In the genomic region with DNA sequence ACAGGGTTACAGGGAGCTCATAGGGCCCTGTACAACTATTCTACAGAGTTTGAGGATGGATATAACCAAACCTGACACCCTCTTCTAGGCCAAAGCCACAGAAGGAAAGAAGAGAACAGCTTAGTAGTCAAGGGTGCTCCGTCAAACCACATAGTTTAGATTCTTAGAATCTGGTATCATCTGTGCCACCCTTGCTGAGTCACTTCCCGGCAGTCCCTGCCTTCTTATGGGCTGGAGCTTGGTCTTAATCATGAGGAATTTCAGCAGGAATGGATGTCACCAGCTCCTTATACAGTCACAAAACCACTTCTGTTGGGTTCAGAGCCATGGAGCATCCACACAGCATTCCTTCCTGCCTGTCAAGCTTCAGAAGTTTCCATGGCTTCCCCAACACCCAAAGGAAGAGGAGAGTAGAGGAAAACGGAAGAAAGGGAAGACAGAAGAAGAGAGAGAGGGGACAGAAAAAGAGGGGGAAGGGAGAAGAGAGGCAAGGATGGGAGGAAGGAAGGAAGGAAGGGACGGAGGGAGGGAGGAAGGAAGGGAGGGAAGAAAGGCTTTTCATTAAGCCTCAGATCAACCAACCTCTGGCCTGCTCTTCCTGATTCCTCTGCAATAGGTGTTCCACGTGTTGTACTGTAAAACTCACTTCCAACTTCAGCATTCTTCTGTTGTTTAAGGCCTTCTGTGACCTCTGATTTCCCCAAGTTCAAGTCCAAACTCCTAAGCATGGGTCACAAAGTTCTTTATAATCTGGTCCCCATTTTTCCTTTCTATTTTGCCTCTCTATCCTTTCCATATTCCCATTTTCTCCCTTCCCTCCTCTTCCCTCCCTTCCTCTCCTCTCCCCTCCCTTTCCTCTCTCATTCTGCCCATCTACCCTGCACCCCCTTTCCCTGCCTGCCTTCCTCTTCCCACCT, we compare ENCODE assay signal across 8 cellular contexts.
DNase-seq lines count a peak whose midpoint lies in the region; ATAC-seq, FAIRE-seq and TF ChIP-seq lines count a peak whose summit lies in the region.

No MANE protein-coding gene starts in this region.

- no peaks in the 10 kb centered on the region for H3K36me3 Mint-ChIP-seq in activated T-helper 2 cell treated with anti-CD3 and anti-CD28 coated beads, Interferon-gamma antibody, Interleukin-2, Interleukin-4, amounts not matched to agents 10 μg/mL and 5 μg/mL and 100 μg/mL, durations not matched to agents 14 hours and 24 hours and 36 hours (ENCODE audit: low read depth)

- H3K27ac Mint-ChIP-seq in activated T-helper 2 cell treated with anti-CD3 and anti-CD28 coated beads, Interferon-gamma antibody, Interleukin-2, Interleukin-4, amounts not matched to agents 10 μg/mL and 5 μg/mL and 100 μg/mL, durations not matched to agents 14 hours and 24 hours and 36 hours = no peak overlapping the region

- H3K4me1 ChIP-seq in psoas muscle = peaks cover 24% of the 10 kb centered on the region

- no peak for TF ChIP-seq CTCF in psoas muscle (IDR thresholded peaks at IDR 0.05)

- H3K4me1 Mint-ChIP-seq in activated T-helper 2 cell treated with anti-CD3 and anti-CD28 coated beads, Interferon-gamma antibody, Interleukin-2, Interleukin-4, amounts not matched to agents 10 μg/mL and 5 μg/mL and 100 μg/mL, durations not matched to agents 14 hours and 24 hours and 36 hours (ENCODE audit: low read depth) = peaks cover 19% of the 10 kb centered on the region

- WGBS in psoas muscle, 3 donors = 69 to 83% (median 70%) methylated on average over 5 of the region's 5 CpGs

- FAIRE-seq in RCC 7860 (lab: Jason Lieb, UNC) = peak; percentile 96

- H3K9me3 Mint-ChIP-seq in activated T-helper 2 cell treated with anti-CD3 and anti-CD28 coated beads, Interferon-gamma antibody, Interleukin-2, Interleukin-4, amounts not matched to agents 10 μg/mL and 5 μg/mL and 100 μg/mL, durations not matched to agents 14 hours and 24 hours and 36 hours = no peaks in the 10 kb centered on the region

- H3K36me3 ChIP-seq in psoas muscle (ENCODE audit: insufficient read depth in 1 of 2, low read depth in 1 of 2) = no peaks in the 10 kb centered on the region

- no peak overlapping the region for H3K4me3 Mint-ChIP-seq in activated T-helper 2 cell treated with anti-CD3 and anti-CD28 coated beads, Interferon-gamma antibody, Interleukin-2, Interleukin-4, amounts not matched to agents 10 μg/mL and 5 μg/mL and 100 μg/mL, durations not matched to agents 14 hours and 24 hours and 36 hours (ENCODE audit: low read depth)

- DNase-seq in GM04504 (ENCODE audit: low read depth) (peak; percentile 71), RCC 7860 (ENCODE audit: low spot score) (peak; percentile 100), epidermal melanocyte (ENCODE audit: insufficient read length, low spot score) (peak; percentile 36), psoas muscle (no peak), SKM-1 (lab: John Stamatoyannopoulos, UW; ENCODE audit: unreplicated experiment) (no peak), NCI-H1417 treated with DMSO at 0.1 percent for 48 hours (lab: John Stamatoyannopoulos, UW) (no peak)
- DNase-seq in activated T-helper 2 cell treated with anti-CD3 and anti-CD28 coated beads, Interferon-gamma antibody, Interleukin-2, Interleukin-4, amounts not matched to agents 10 μg/mL and 5 μg/mL and 100 μg/mL, durations not matched to agents 14 hours and 24 hours and 36 hours (ENCODE audit: low spot score) = no peak
- DNase-seq in activated naive CD4-positive, alpha-beta T cell (lab: John Stamatoyannopoulos, UW) = no peak

- H3K4me3 ChIP-seq in psoas muscle = no peak overlapping the region

- intact Hi-C loops in psoas muscle (cut with DNase I) = no loop called here
- intact Hi-C loops in activated T-helper 2 cell treated with anti-CD3 and anti-CD28 coated beads, Interferon-gamma antibody, Interleukin-2, Interleukin-4, amounts not matched to agents 10 μg/mL and 5 μg/mL and 100 μg/mL, durations not matched to agents 14 hours and 24 hours and 36 hours (cut with micrococcal nuclease) = loop anchor here (2.0 kb wide), 1 partner anchor 15 kb away; no protein-coding TSS in a partner anchor

- H3K9me3 ChIP-seq in psoas muscle = no peaks in the 10 kb centered on the region

- no peaks in the 10 kb centered on the region for H3K27me3 ChIP-seq in psoas muscle (ENCODE audit: insufficient read depth in 3 of 3, low read length in 2 of 3)

- peaks cover 13% of the 10 kb centered on the region for H3K27me3 Mint-ChIP-seq in activated T-helper 2 cell treated with anti-CD3 and anti-CD28 coated beads, Interferon-gamma antibody, Interleukin-2, Interleukin-4, amounts not matched to agents 10 μg/mL and 5 μg/mL and 100 μg/mL, durations not matched to agents 14 hours and 24 hours and 36 hours (ENCODE audit: low read depth)

- H3K27ac ChIP-seq in psoas muscle = peak overlapping the region; percentile 69

- peak; percentile 62 to 89 (median 85) for ATAC-seq in psoas muscle

Comparison
In these comparisons a context has a peak if more than half of its experiments do, and no peak if none do; other contexts are left out.
1. DNase-seq: peak in GM04504 (single experiment), RCC 7860 (single experiment) and epidermal melanocyte (single experiment); none in psoas muscle (0 of 2), activated T-helper 2 cell treated with anti-CD3 and anti-CD28 coated beads, Interferon-gamma antibody, Interleukin-2, Interleukin-4, amounts not matched to agents 10 μg/mL and 5 μg/mL and 100 μg/mL, durations not matched to agents 14 hours and 24 hours and 36 hours (single experiment), SKM-1 (single experiment), NCI-H1417 treated with DMSO at 0.1 percent for 48 hours (single experiment) and activated naive CD4-positive, alpha-beta T cell (0 of 4).